ENCODE assay signal across 1 cellular context in genomic region chr2:233351423-233351822, GRCh38.
TF ChIP-seq lines count a peak whose summit lies in the region.

No MANE protein-coding gene starts in this region.

TF ChIP-seq in IMR-90, 13 proteins besides CTCF, POLR2A, EP300 and RAD21 (continued from another document):
- TF ChIP-seq RCOR1 (IDR thresholded peaks at IDR 0.05; ENCODE audit: insufficient replicate concordance, low read length) (no peak), MAZ (IDR thresholded peaks at IDR 0.05; ENCODE audit: borderline replicate concordance, low read depth, low read length) (no peak), ELK1 (IDR thresholded peaks at IDR 0.05; ENCODE audit: borderline replicate concordance, low read depth, low read length) (no peak)
TF ChIP-seq in IMR-90: peak in this region for 0.
